In the genomic region with DNA sequence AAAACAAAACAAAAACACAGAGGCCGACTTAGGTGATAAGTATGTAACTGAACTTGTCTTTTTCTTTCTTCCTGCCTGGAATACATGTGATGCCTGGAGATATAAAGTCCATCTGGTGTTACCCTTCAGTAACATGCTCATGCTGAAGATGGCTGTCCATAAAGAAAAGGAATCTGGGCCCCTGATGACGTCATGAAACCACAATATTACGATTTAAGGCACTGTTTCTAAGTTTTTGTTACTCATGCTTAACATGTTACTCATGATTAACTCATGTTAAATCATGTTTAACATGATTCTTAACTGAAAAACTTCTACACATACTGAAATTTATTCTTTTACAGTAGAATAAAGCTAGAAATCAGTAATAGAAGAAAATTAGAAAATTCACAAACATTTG, we compare ENCODE assay signal across 25 cellular contexts. TPM values are rescaled to one million over a fixed set of nuclear protein-coding genes. Genes with fewer than 3 reads are reported as not detected.
DNase-seq lines count a peak whose midpoint lies in the region; ATAC-seq and TF ChIP-seq lines count a peak whose summit lies in the region.
"Had no signal": no experiment of that assay in that cellular context is flagged by ENCODE, and none has a peak within 500 bp of the region (broad histone marks: within the 10 kb centered on the region; RNA-seq: fewer than 3 reads in every experiment).

No MANE protein-coding gene starts in this region.

- H3K36me3 Mint-ChIP-seq in activated T-cell treated with anti-CD3 and anti-CD28 coated beads, Interleukin-2, amount 50 U/mL, for 72 hours (ENCODE audit: insufficient read depth in 2 of 2): peaks cover 4 to 14% of the 10 kb centered on the region in 2 donors
- peaks cover 6% of the 10 kb centered on the region for H3K36me3 Mint-ChIP-seq in activated T-cell treated with anti-CD3 and anti-CD28 coated beads, Interleukin-2, amount 50 U/mL, for 4 hours (ENCODE audit: insufficient read depth)

- ATAC-seq in activated T-cell treated with anti-CD3 and anti-CD28 coated beads, Interleukin-2, amount 50 U/mL, for 72 hours (replicated peaks in 1 of 2): no peak
- ATAC-seq in activated T-cell treated with anti-CD3 and anti-CD28 coated beads, Interleukin-2, amount 50 U/mL, for 4 hours: no peak
- ATAC-seq: left lobe of liver, mucosa of descending colon, psoas muscle had no signal

- no peaks in the 10 kb centered on the region for H3K4me1 Mint-ChIP-seq in activated T-cell treated with anti-CD3 and anti-CD28 coated beads, Interleukin-2, amount 50 U/mL, for 72 hours (ENCODE audit: low read depth)
- H3K4me1 Mint-ChIP-seq in activated T-cell treated with anti-CD3 and anti-CD28 coated beads, Interleukin-2, amount 50 U/mL, for 4 hours (ENCODE audit: low read depth): no peaks in the 10 kb centered on the region
- H3K4me1 Mint-ChIP-seq: endodermal cell, neural progenitor cell had no signal

- H3K9me3 Mint-ChIP-seq in activated T-cell treated with anti-CD3 and anti-CD28 coated beads, Interleukin-2, amount 50 U/mL, for 72 hours: peaks cover 10 to 11% of the 10 kb centered on the region in 2 donors
- peaks cover 20% of the 10 kb centered on the region for H3K9me3 Mint-ChIP-seq in activated T-cell treated with anti-CD3 and anti-CD28 coated beads, Interleukin-2, amount 50 U/mL, for 4 hours

- no peak overlapping the region for H3K4me3 Mint-ChIP-seq in activated T-cell treated with anti-CD3 and anti-CD28 coated beads, Interleukin-2, amount 50 U/mL, for 72 hours
- no peak overlapping the region for H3K4me3 Mint-ChIP-seq in activated T-cell treated with anti-CD3 and anti-CD28 coated beads, Interleukin-2, amount 50 U/mL, for 4 hours
- H3K4me3 Mint-ChIP-seq: endodermal cell, neural progenitor cell had no signal

- no peak overlapping the region for H3K4me3 ChIP-seq in fibroblast of pulmonary artery (replicated peaks; ENCODE audit: low read depth, low read length)
- H3K4me3 ChIP-seq: BLaER1, mucosa of descending colon, neural progenitor cell, psoas muscle had no signal

- H3K27me3 Mint-ChIP-seq in activated T-cell treated with anti-CD3 and anti-CD28 coated beads, Interleukin-2, amount 50 U/mL, for 72 hours (ENCODE audit: low read depth): no peaks in the 10 kb centered on the region
- no peaks in the 10 kb centered on the region for H3K27me3 Mint-ChIP-seq in activated T-cell treated with anti-CD3 and anti-CD28 coated beads, Interleukin-2, amount 50 U/mL, for 4 hours (ENCODE audit: low read depth)

- no peak for TF ChIP-seq CTCF in fibroblast of pulmonary artery (IDR thresholded peaks at IDR 0.05; ENCODE audit: low read length, missing control alignments)

- peak overlapping the region; percentile 22 for H3K27ac Mint-ChIP-seq in activated T-cell treated with anti-CD3 and anti-CD28 coated beads, Interleukin-2, amount 50 U/mL, for 72 hours
- H3K27ac Mint-ChIP-seq: endodermal cell, neural progenitor cell had no signal

- DNase-seq in activated T-cell treated with anti-CD3 and anti-CD28 coated beads, Interleukin-2, amount 50 U/mL, for 72 hours: no peak
- no peak for DNase-seq in activated T-cell treated with anti-CD3 and anti-CD28 coated beads, Interleukin-2, amount 50 U/mL, for 4 hours
- DNase-seq in RPMI7951 (ENCODE audit: low read depth) (peak; percentile 66), fibroblast of pulmonary artery (ENCODE audit: low read depth) (peak; percentile 25), stromal cell of bone marrow (ENCODE audit: low read depth) (peak; percentile 11), globus pallidus (ENCODE audit: low spot score) (no peak), NCI-H526 (lab: John Stamatoyannopoulos, UW) (no peak), DMS153 treated with DMSO at 0.1 percent for 48 hours (lab: John Stamatoyannopoulos, UW; ENCODE audit: unreplicated experiment) (no peak)
- DNase-seq: 8988T; activated CD4-positive, alpha-beta T cell treated with anti-CD3 and anti-CD28 coated beads, Interleukin-2, amount 50 U/mL, for 48 hours; activated naive CD4-positive, alpha-beta T cell; aorta; endodermal cell; foreskin melanocyte; GDM1; KBM-7; mucosa of descending colon; NCI-H1092 treated with DMSO at 0.1 percent for 48 hours; NCI-H2081; psoas muscle; SHP77; stimulated activated CD4-positive, alpha-beta T cell treated with anti-CD3 and anti-CD28 coated beads, Interleukin-4, amount 100 ng/mL, for 4 hours had no signal

RNA-seq across cellular contexts. Expression of a gene that starts 49.0 kb away (rescaled TPM):
- total RNA-seq in activated T-cell treated with anti-CD3 and anti-CD28 coated beads, Interleukin-2, amount 50 U/mL, for 72 hours: 10 to 100 TPM; 26.7 to 30.4 TPM
- total RNA-seq in activated T-cell treated with anti-CD3 and anti-CD28 coated beads, Interleukin-2, amount 50 U/mL, for 4 hours: 10 to 100 TPM; 10.8 to 15.9 (median 11.9) TPM
- 61.0 and 83.4 TPM in 2 replicates for total RNA-seq in RPMI7951 (2014; rRNA removed; shearing (Covaris generic))

RNA-seq across cellular contexts. Expression of a gene that starts 49.3 kb away (rescaled TPM):
- total RNA-seq in activated T-cell treated with anti-CD3 and anti-CD28 coated beads, Interleukin-2, amount 50 U/mL, for 72 hours: 10 to 100 TPM; 20.8 to 22.1 TPM
- total RNA-seq in activated T-cell treated with anti-CD3 and anti-CD28 coated beads, Interleukin-2, amount 50 U/mL, for 4 hours: 10 to 100 TPM; 18.1 to 18.4 (median 18.4) TPM
- total RNA-seq in RPMI7951 (2014; rRNA removed; shearing (Covaris generic)): 46.0 and 47.0 TPM in 2 replicates

Comparison
In these comparisons a context has a peak if more than half of its experiments do, and no peak if none do; other contexts are left out.
1. DNase-seq: peak in RPMI7951 (single experiment), fibroblast of pulmonary artery (single experiment) and stromal cell of bone marrow (single experiment); none in activated T-cell treated with anti-CD3 and anti-CD28 coated beads, Interleukin-2, amount 50 U/mL, for 72 hours (0 of 2), activated T-cell treated with anti-CD3 and anti-CD28 coated beads, Interleukin-2, amount 50 U/mL, for 4 hours (single experiment), globus pallidus (single experiment), NCI-H526 (0 of 2) and DMS153 treated with DMSO at 0.1 percent for 48 hours (single experiment).